Comparison of ENCODE assay signal across 1 cellular context in the genomic region with DNA sequence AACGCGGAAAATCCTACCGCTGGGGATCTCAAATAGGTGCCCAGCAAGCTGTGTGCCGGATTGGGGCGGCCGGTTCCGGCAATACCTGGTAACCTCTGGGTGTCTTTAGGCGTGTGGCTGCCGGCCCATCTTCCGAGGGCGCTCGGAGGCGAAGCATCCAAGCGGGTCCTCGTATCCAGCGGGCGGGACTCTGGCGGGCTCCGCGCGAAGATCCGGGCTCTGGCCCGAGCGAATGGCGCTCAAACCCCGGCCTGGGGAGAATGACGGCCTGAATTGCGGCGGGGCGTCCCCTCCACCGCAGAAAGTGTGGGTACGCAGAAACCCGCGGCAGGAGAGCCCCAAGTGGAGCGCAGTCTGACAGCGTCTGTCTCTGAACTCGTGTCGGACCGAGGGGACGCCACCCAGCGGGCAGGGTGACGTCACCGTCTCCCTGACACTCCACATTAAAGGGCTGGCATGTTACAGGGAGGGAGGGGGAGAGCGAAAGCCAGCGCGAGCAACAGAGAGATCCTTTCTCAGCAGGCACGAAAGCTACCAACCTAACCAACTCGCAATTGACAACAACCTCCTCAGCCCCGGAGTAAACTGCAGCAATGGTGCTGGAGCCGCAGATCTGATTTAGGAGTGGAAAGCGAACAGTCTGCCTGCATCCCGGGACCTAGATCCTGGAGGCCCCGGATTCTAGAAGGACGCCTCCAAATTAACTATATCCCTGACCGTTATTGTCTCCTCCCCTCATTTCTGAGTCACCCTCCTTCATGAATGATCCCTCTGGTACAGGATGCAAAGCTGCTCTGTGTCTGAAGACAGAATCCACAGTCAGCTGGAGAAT.
TF ChIP-seq lines count a peak whose summit lies in the region.

A gene with protein sequence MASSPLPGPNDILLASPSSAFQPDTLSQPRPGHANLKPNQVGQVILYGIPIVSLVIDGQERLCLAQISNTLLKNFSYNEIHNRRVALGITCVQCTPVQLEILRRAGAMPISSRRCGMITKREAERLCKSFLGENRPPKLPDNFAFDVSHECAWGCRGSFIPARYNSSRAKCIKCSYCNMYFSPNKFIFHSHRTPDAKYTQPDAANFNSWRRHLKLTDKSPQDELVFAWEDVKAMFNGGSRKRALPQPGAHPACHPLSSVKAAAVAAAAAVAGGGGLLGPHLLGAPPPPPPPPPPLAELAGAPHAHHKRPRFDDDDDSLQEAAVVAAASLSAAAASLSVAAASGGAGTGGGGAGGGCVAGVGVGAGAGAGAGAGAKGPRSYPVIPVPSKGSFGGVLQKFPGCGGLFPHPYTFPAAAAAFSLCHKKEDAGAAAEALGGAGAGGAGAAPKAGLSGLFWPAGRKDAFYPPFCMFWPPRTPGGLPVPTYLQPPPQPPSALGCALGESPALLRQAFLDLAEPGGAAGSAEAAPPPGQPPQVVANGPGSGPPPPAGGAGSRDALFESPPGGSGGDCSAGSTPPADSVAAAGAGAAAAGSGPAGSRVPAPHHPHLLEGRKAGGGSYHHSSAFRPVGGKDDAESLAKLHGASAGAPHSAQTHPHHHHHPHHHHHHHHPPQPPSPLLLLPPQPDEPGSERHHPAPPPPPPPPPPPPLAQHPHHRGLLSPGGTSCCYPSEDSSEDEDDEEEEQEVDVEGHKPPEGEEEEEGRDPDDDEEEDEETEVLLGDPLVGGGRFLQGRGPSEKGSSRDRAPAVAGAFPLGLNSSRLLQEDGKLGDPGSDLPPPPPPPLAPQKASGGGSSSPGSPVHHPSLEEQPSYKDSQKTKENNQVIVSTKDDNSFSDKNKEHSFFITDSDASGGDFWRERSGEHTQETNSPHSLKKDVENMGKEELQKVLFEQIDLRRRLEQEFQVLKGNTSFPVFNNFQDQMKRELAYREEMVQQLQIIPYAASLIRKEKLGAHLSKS (minus strand): TSS at position 372 of the 832 bp plus-strand sequence. CDS start 2,477 bp downstream, outside the sequence.

TF ChIP-seq in HEK293, 187 proteins besides CTCF, POLR2A, EP300 and RAD21 (continued from another document and continues in another):
- TF ChIP-seq ZNF394 (tag by site-specific recombination; IDR thresholded peaks at IDR 0.05; ENCODE audit: borderline replicate concordance): peak; percentile 30; the same call in 1 of the 2 replicates
- TF ChIP-seq ZBTB8A (tag by site-specific recombination; IDR thresholded peaks at IDR 0.05): peak; percentile 34; the same call in 1 of the 2 replicates
- 0 out of 2 replicates have a peak, but pooled peaks have one; percentile 23 for TF ChIP-seq ZSCAN30 (tag by site-specific recombination; IDR thresholded peaks at IDR 0.05)
- peak; percentile 77 for TF ChIP-seq GLIS1 (tag by site-specific recombination; IDR thresholded peaks at IDR 0.05)
- TF ChIP-seq GLIS2 (tag by site-specific recombination; IDR thresholded peaks at IDR 0.05): peak; percentile 78
- no peak for TF ChIP-seq TCF7L2 (IDR thresholded peaks at IDR 0.05; ENCODE audit: borderline replicate concordance, low read depth, low read length)
- TF ChIP-seq, protein P1, sequence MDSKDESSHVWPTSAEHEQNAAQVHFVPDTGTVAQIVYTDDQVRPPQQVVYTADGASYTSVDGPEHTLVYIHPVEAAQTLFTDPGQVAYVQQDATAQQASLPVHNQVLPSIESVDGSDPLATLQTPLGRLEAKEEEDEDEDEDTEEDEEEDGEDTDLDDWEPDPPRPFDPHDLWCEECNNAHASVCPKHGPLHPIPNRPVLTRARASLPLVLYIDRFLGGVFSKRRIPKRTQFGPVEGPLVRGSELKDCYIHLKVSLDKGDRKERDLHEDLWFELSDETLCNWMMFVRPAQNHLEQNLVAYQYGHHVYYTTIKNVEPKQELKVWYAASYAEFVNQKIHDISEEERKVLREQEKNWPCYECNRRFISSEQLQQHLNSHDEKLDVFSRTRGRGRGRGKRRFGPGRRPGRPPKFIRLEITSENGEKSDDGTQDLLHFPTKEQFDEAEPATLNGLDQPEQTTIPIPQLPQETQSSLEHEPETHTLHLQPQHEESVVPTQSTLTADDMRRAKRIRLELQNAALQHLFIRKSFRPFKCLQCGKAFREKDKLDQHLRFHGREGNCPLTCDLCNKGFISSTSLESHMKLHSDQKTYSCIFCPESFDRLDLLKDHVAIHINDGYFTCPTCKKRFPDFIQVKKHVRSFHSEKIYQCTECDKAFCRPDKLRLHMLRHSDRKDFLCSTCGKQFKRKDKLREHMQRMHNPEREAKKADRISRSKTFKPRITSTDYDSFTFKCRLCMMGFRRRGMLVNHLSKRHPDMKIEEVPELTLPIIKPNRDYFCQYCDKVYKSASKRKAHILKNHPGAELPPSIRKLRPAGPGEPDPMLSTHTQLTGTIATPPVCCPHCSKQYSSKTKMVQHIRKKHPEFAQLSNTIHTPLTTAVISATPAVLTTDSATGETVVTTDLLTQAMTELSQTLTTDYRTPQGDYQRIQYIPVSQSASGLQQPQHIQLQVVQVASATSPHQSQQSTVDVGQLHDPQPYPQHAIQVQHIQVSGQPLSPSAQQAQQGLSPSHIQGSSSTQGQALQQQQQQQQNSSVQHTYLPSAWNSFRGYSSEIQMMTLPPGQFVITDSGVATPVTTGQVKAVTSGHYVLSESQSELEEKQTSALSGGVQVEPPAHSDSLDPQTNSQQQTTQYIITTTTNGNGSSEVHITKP (tag by site-specific recombination; IDR thresholded peaks at IDR 0.05): peak; percentile 62
- TF ChIP-seq ZNF529 (tag by site-specific recombination; IDR thresholded peaks at IDR 0.05; ENCODE audit: insufficient replicate concordance): no peak
- TF ChIP-seq, protein P2, sequence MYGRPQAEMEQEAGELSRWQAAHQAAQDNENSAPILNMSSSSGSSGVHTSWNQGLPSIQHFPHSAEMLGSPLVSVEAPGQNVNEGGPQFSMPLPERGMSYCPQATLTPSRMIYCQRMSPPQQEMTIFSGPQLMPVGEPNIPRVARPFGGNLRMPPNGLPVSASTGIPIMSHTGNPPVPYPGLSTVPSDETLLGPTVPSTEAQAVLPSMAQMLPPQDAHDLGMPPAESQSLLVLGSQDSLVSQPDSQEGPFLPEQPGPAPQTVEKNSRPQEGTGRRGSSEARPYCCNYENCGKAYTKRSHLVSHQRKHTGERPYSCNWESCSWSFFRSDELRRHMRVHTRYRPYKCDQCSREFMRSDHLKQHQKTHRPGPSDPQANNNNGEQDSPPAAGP (tag by site-specific recombination; IDR thresholded peaks at IDR 0.05): 0 out of 2 replicates have a peak, but pooled peaks have one; percentile 41
- TF ChIP-seq, protein P3, sequence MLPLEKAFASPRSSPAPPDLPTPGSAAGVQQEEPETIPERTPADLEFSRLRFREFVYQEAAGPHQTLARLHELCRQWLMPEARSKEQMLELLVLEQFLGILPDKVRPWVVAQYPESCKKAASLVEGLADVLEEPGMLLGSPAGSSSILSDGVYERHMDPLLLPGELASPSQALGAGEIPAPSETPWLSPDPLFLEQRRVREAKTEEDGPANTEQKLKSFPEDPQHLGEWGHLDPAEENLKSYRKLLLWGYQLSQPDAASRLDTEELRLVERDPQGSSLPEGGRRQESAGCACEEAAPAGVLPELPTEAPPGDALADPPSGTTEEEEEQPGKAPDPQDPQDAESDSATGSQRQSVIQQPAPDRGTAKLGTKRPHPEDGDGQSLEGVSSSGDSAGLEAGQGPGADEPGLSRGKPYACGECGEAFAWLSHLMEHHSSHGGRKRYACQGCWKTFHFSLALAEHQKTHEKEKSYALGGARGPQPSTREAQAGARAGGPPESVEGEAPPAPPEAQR (tag by site-specific recombination; IDR thresholded peaks at IDR 0.05): no peak
- 0 out of 2 replicates have a peak, but pooled peaks have one; percentile 11 for TF ChIP-seq KLF1 (tag by site-specific recombination; IDR thresholded peaks at IDR 0.05)
- peak; percentile 68; the same call in 1 of the 2 replicates for TF ChIP-seq ZNF324 (tag by site-specific recombination; IDR thresholded peaks at IDR 0.05)
- TF ChIP-seq, protein P4, sequence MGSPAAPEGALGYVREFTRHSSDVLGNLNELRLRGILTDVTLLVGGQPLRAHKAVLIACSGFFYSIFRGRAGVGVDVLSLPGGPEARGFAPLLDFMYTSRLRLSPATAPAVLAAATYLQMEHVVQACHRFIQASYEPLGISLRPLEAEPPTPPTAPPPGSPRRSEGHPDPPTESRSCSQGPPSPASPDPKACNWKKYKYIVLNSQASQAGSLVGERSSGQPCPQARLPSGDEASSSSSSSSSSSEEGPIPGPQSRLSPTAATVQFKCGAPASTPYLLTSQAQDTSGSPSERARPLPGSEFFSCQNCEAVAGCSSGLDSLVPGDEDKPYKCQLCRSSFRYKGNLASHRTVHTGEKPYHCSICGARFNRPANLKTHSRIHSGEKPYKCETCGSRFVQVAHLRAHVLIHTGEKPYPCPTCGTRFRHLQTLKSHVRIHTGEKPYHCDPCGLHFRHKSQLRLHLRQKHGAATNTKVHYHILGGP (tag by site-specific recombination; IDR thresholded peaks at IDR 0.05): no peak
- TF ChIP-seq ZBTB17 (tag by site-specific recombination; IDR thresholded peaks at IDR 0.05): peak; percentile 79
- TF ChIP-seq, protein P5, sequence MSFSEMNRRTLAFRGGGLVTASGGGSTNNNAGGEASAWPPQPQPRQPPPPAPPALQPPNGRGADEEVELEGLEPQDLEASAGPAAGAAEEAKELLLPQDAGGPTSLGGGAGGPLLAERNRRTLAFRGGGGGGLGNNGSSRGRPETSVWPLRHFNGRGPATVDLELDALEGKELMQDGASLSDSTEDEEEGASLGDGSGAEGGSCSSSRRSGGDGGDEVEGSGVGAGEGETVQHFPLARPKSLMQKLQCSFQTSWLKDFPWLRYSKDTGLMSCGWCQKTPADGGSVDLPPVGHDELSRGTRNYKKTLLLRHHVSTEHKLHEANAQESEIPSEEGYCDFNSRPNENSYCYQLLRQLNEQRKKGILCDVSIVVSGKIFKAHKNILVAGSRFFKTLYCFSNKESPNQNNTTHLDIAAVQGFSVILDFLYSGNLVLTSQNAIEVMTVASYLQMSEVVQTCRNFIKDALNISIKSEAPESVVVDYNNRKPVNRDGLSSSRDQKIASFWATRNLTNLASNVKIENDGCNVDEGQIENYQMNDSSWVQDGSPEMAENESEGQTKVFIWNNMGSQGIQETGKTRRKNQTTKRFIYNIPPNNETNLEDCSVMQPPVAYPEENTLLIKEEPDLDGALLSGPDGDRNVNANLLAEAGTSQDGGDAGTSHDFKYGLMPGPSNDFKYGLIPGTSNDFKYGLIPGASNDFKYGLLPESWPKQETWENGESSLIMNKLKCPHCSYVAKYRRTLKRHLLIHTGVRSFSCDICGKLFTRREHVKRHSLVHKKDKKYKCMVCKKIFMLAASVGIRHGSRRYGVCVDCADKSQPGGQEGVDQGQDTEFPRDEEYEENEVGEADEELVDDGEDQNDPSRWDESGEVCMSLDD (tag by site-specific recombination; IDR thresholded peaks at IDR 0.05): peak; percentile 30; the same call in 1 of the 2 replicates
- 0 out of 2 replicates have a peak, but pooled peaks have one; percentile 45 for TF ChIP-seq ZNF777 (tag by site-specific recombination; IDR thresholded peaks at IDR 0.05; ENCODE audit: borderline replicate concordance)
- TF ChIP-seq, protein P6, sequence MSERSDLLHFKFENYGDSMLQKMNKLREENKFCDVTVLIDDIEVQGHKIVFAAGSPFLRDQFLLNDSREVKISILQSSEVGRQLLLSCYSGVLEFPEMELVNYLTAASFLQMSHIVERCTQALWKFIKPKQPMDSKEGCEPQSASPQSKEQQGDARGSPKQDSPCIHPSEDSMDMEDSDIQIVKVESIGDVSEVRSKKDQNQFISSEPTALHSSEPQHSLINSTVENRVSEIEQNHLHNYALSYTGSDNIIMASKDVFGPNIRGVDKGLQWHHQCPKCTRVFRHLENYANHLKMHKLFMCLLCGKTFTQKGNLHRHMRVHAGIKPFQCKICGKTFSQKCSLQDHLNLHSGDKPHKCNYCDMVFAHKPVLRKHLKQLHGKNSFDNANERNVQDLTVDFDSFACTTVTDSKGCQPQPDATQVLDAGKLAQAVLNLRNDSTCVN (tag by site-specific recombination; optimal IDR thresholded peaks at IDR 0.05): peak; percentile 29
- 0 out of 2 replicates have a peak, but pooled peaks have one; percentile 22 for TF ChIP-seq ZFHX2 (tag by site-specific recombination; conservative IDR thresholded peaks at IDR 0.05)
- TF ChIP-seq ZNF24 (tag by site-specific recombination; IDR thresholded peaks at IDR 0.05): 0 out of 2 replicates have a peak, but pooled peaks have one; percentile 44
- peak; percentile 81 for TF ChIP-seq PRDM1 (tag by site-specific recombination; IDR thresholded peaks at IDR 0.05)
- peak; percentile 28; the same call in 1 of the 2 replicates for TF ChIP-seq ZEB2 (tag by site-specific recombination; IDR thresholded peaks at IDR 0.05)
- no peak for TF ChIP-seq MZF1 (tag by site-specific recombination; IDR thresholded peaks at IDR 0.05; ENCODE audit: borderline replicate concordance)
- peak; percentile 93 for TF ChIP-seq ZNF335 (tag by site-specific recombination; conservative IDR thresholded peaks at IDR 0.05)
- TF ChIP-seq, protein P7, sequence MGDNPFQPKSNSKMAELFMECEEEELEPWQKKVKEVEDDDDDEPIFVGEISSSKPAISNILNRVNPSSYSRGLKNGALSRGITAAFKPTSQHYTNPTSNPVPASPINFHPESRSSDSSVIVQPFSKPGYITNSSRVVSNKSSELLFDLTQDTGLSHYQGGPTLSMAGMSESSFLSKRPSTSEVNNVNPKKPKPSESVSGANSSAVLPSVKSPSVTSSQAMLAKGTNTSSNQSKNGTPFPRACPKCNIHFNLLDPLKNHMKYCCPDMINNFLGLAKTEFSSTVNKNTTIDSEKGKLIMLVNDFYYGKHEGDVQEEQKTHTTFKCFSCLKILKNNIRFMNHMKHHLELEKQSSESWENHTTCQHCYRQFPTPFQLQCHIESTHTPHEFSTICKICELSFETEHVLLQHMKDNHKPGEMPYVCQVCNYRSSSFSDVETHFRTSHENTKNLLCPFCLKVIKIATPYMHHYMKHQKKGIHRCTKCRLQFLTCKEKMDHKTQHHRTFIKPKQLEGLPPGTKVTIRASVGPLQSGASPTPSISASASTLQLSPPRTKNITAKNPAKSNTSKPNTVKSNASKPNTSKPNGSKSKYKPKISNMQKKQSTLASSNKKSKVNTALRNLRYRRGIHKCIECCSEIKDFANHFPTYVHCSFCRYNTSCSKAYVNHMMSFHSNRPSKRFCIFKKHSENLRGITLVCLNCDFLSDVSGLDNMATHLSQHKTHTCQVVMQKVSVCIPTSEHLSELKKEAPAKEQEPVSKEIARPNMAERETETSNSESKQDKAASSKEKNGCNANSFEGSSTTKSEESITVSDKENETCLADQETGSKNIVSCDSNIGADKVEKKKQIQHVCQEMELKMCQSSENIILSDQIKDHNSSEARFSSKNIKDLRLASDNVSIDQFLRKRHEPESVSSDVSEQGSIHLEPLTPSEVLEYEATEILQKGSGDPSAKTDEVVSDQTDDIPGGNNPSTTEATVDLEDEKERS (tag by site-specific recombination; IDR thresholded peaks at IDR 0.05): peak; percentile 44; the same call in 1 of the 2 replicates
- TF ChIP-seq ZNF629 (tag by site-specific recombination; IDR thresholded peaks at IDR 0.05): peak; percentile 87
- TF ChIP-seq ZNF660 (tag by site-specific recombination; IDR thresholded peaks at IDR 0.05): no peak
- TF ChIP-seq, protein P8, sequence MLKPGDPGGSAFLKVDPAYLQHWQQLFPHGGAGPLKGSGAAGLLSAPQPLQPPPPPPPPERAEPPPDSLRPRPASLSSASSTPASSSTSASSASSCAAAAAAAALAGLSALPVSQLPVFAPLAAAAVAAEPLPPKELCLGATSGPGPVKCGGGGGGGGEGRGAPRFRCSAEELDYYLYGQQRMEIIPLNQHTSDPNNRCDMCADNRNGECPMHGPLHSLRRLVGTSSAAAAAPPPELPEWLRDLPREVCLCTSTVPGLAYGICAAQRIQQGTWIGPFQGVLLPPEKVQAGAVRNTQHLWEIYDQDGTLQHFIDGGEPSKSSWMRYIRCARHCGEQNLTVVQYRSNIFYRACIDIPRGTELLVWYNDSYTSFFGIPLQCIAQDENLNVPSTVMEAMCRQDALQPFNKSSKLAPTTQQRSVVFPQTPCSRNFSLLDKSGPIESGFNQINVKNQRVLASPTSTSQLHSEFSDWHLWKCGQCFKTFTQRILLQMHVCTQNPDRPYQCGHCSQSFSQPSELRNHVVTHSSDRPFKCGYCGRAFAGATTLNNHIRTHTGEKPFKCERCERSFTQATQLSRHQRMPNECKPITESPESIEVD (tag by site-specific recombination; IDR thresholded peaks at IDR 0.05): no peak
- TF ChIP-seq MEIS1 (CRISPR knock-in tag; IDR thresholded peaks at IDR 0.05; ENCODE audit: borderline replicate concordance): no peak
- TF ChIP-seq ZNF600 (tag by site-specific recombination; IDR thresholded peaks at IDR 0.05): peak; percentile 36; the same call in 1 of the 2 replicates
